Comparison of ENCODE assay signal across 22 cellular contexts in the genomic region with DNA sequence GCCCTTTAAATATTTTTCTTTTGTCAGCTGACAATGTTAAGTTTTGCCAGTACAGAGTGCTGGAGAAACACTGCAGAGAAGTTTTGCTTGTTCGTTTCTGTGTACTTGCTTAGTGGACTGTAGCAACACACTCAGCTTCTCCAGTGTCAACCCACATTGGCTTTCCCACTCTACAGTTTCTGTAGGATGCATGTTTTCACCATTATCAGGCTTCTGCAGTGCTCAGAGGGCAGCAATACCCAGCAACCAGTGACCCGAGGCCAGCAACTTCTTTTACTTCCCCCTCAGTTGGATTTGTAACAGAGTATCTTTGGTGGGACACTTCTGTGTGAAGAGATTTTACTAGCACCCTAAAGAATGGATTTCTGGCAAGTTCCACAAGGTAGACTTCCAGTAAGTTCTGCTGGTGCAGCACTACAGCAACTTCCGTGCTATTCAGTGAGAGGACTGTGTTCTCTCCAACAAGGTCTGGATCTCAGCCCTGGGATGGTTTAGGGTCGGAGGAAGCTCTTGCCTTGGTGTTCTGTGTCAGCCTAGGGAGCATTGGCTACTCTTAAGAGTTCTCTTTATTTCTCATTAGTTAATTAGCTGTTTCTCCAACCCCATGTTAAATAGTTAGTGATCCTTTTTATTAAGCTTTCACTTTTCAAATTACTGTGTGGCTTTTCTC.
A peak's percentile ranks its signal among the peaks of the same experiment; 100 is the strongest.
DNase-seq lines count a peak whose midpoint lies in the region; ATAC-seq and TF ChIP-seq lines count a peak whose summit lies in the region.
"Had no signal": no experiment of that assay in that cellular context is flagged by ENCODE, and none has a peak within 500 bp of the region (broad histone marks: within the 10 kb centered on the region; RNA-seq: fewer than 3 reads in every experiment).

No MANE protein-coding gene starts in this region.

- no peaks in the 10 kb centered on the region for H3K9me3 Mint-ChIP-seq in activated naive CD4-positive, alpha-beta T cell treated with anti-CD3 and anti-CD28 coated beads, Interleukin-2, amount 10 ng/mL, durations not matched to agents 7 days and 5 days
- H3K9me3 Mint-ChIP-seq: naive B cell had no signal

- POLR2A ChIA-PET in PC-9 (lab: Charles Lee; ENCODE audit: unreplicated experiment): no interaction called here

- intact Hi-C loops in PC-9 (cut with micrococcal nuclease; ENCODE audit: unreplicated experiment): no loop called here

- H4K20me1 ChIP-seq in PC-9 (ENCODE audit: insufficient read depth): peaks cover 19% of the 10 kb centered on the region; the same call in 1 of the 2 replicates

- peaks cover 21% of the 10 kb centered on the region for H3K4me1 Mint-ChIP-seq in activated naive CD4-positive, alpha-beta T cell treated with anti-CD3 and anti-CD28 coated beads, Interleukin-2, amount 10 ng/mL, durations not matched to agents 7 days and 5 days

- H2BK120ac ChIP-seq in neuronal stem cell (ENCODE audit: low read depth, low read length): no peak overlapping the region

- H3K9me3 ChIP-seq in PC-9 (ENCODE audit: insufficient read depth, low read depth) (no peaks in the 10 kb centered on the region), neuronal stem cell (replicated peaks in 1 of 2; ENCODE audit: control insufficient read depth in 2 of 2, insufficient read depth in 1 of 2, low read depth in 1 of 2, low read length in 2 of 2) (no peaks in the 10 kb centered on the region)
- H3K9me3 ChIP-seq: colonic mucosa, esophagus muscularis mucosa, left lung, MG63, right lobe of liver, transverse colon had no signal

- no peak overlapping the region for H3K23ac ChIP-seq in neuronal stem cell (ENCODE audit: low read depth, low read length, poor library complexity)

- no peak for ATAC-seq in HG03196 (IDR thresholded peaks at IDR 0.05; ENCODE audit: unreplicated experiment)
- ATAC-seq: left lung, right lobe of liver had no signal

- DNase-seq in GM06990 (ENCODE audit: extremely low read depth, insufficient read length) (no peak), PC-9 (no peak), erythroblast (lab: John Stamatoyannopoulos, UW) (peak; percentile 13 to 32), neuronal stem cell (ENCODE audit: low spot score) (no peak), ACHN (no peak), SIG-M5 treated with dmso at 0.1 percent for 504 hours (lab: John Stamatoyannopoulos, UW; ENCODE audit: unreplicated experiment) (no peak)
- DNase-seq in activated naive CD4-positive, alpha-beta T cell treated with anti-CD3 and anti-CD28 coated beads, Interleukin-2, amount 10 ng/mL, durations not matched to agents 7 days and 5 days: no peak
- DNase-seq: activated CD4-positive, alpha-beta T cell treated with anti-CD3 and anti-CD28 coated beads for 4 hours; activated T-cell treated with anti-CD3 and anti-CD28 coated beads for 4 hours; amygdala; colonic mucosa; GDM1; hippocampal formation; left lung; MG63; naive B cell; right lobe of liver; Right ventricle myocardium superior; stimulated activated CD4-positive, alpha-beta T cell treated with anti-CD3 and anti-CD28 coated beads, Interleukin-2, amount 100 ng/mL, for 24 hours; transverse colon had no signal

- H4K91ac ChIP-seq in neuronal stem cell (ENCODE audit: low read depth, low read length, poor library complexity): no peak overlapping the region

- H3K4me3 ChIP-seq in GM06990 (replicated peaks; ENCODE audit: low read depth, low read length) (peak overlapping the region; percentile 25), PC-9 (no peak overlapping the region), neuronal stem cell (ENCODE audit: low read length in 2 of 2) (no peak overlapping the region)
- H3K4me3 ChIP-seq: colonic mucosa, esophagus muscularis mucosa, left lung, MG63, right lobe of liver, transverse colon had no signal

- H2AFZ ChIP-seq in PC-9: no peak overlapping the region
- peak overlapping the region; percentile 39 for H2AFZ ChIP-seq in neuronal stem cell (ENCODE audit: low read length)

- H3K4me1 ChIP-seq in PC-9 (replicated peaks; ENCODE audit: insufficient read depth): peaks cover 26% of the 10 kb centered on the region
- peaks cover 12% of the 10 kb centered on the region in 2 donors for H3K4me1 ChIP-seq in neuronal stem cell (ENCODE audit: control insufficient read depth in 2 of 2, insufficient read depth in 1 of 2, low read depth in 1 of 2, low read length in 2 of 2)
- H3K4me1 ChIP-seq: colonic mucosa, left lung, right lobe of liver had no signal

- peak overlapping the region; percentile 87 for H3K18ac ChIP-seq in neuronal stem cell (ENCODE audit: low read length)

- no peak overlapping the region for H2BK15ac ChIP-seq in neuronal stem cell (ENCODE audit: low read length)

- H3K27me3 ChIP-seq in GM06990 (replicated peaks; ENCODE audit: control insufficient read depth, insufficient read depth, low read length) (no peaks in the 10 kb centered on the region), PC-9 (ENCODE audit: insufficient read depth, low read depth) (no peaks in the 10 kb centered on the region), neuronal stem cell (ENCODE audit: control insufficient read depth in 3 of 3, insufficient read depth in 3 of 3, low read depth in 1 of 3, low read length in 3 of 3) (no peaks in the 10 kb centered on the region)
- H3K27me3 ChIP-seq: colonic mucosa, esophagus muscularis mucosa, left lung, MG63, right lobe of liver, transverse colon had no signal

- no peak overlapping the region for H3K4ac ChIP-seq in neuronal stem cell (ENCODE audit: low read length)

- H3K9me2 ChIP-seq in PC-9 (ENCODE audit: insufficient read depth): no peaks in the 10 kb centered on the region; the same call in 1 of the 2 replicates

- no peak overlapping the region for H3K9ac ChIP-seq in neuronal stem cell (ENCODE audit: low read depth, low read length, poor library complexity)

- H3K14ac ChIP-seq in neuronal stem cell (ENCODE audit: low read length): no peak overlapping the region

- H3F3A ChIP-seq in PC-9 (ENCODE audit: insufficient read depth, low read depth): peaks cover 66% of the 10 kb centered on the region

- no TSS peak for BruUV-seq in PC-9 (replicated peaks; lab: Mats Ljungman, UMichigan)

- H3K36me3 Mint-ChIP-seq in activated naive CD4-positive, alpha-beta T cell treated with anti-CD3 and anti-CD28 coated beads, Interleukin-2, amount 10 ng/mL, durations not matched to agents 7 days and 5 days: peaks cover 43% of the 10 kb centered on the region

- no peak overlapping the region for H4K8ac ChIP-seq in neuronal stem cell (ENCODE audit: low read depth, low read length)

- WGBS in neuronal stem cell (ENCODE audit: extremely low coverage in 2 of 2, insufficient read length in 2 of 2, insufficient replicate concordance in 1 of 2), 2 donors: no CpG with 5 or more reads among the region's 4 CpGs

- peaks cover 99% of the 10 kb centered on the region for H3K79me2 ChIP-seq in PC-9 (ENCODE audit: low read depth)

- no peak for TF ChIP-seq CTCF in GM06990 (IDR thresholded peaks at IDR 0.05; ENCODE audit: insufficient read depth, low read length, poor library complexity, severe bottlenecking)
- no peak for TF ChIP-seq CTCF in PC-9 (conservative IDR thresholded peaks at IDR 0.05)

- no peaks in the 10 kb centered on the region for H3K27me3 Mint-ChIP-seq in activated naive CD4-positive, alpha-beta T cell treated with anti-CD3 and anti-CD28 coated beads, Interleukin-2, amount 10 ng/mL, durations not matched to agents 7 days and 5 days
- H3K27me3 Mint-ChIP-seq: naive B cell had no signal

- in situ Hi-C loops in ACHN (cut with HindIII; ENCODE audit: low pct_ligation_motif_present, low pct_unique_long_range_greater_than_20kb, low sequenced_read_pairs): no loop called here

- H3K27ac Mint-ChIP-seq in activated naive CD4-positive, alpha-beta T cell treated with anti-CD3 and anti-CD28 coated beads, Interleukin-2, amount 10 ng/mL, durations not matched to agents 7 days and 5 days: no peak overlapping the region

- TF ChIP-seq POLR2A in erythroblast (IDR thresholded peaks at IDR 0.05; ENCODE audit: low read length): no peak

- no peaks in the 10 kb centered on the region for H3K79me1 ChIP-seq in neuronal stem cell (ENCODE audit: low read depth, low read length)

- no peak overlapping the region for H2BK12ac ChIP-seq in neuronal stem cell (ENCODE audit: low read length)

- H2AK5ac ChIP-seq in neuronal stem cell (ENCODE audit: low read depth, low read length): no peak overlapping the region

- H3K4me2 ChIP-seq in PC-9: 0 out of 2 replicates have a peak overlapping the region, but pooled peaks have one; percentile 13
- H3K4me2 ChIP-seq in neuronal stem cell (ENCODE audit: insufficient read depth, low read length, poor library complexity, severe bottlenecking): no peak overlapping the region

- H2BK5ac ChIP-seq in neuronal stem cell (ENCODE audit: low read length): peak overlapping the region; percentile 82

- H3K27ac ChIP-seq in PC-9: peak overlapping the region; percentile 56
- H3K27ac ChIP-seq in neuronal stem cell (replicated peaks; ENCODE audit: low read length): peak overlapping the region; percentile 73
- H3K27ac ChIP-seq: colonic mucosa, esophagus muscularis mucosa, left lung, right lobe of liver had no signal

- CTCF ChIA-PET in PC-9 (lab: Charles Lee): interaction anchor here (0.6 kb wide), 1 partner anchor 36 kb away, joined by 4 read pairs; no protein-coding TSS in a partner anchor
- CTCF ChIA-PET in activated naive CD4-positive, alpha-beta T cell treated with anti-CD3 and anti-CD28 coated beads, Interleukin-2, amount 10 ng/mL, durations not matched to agents 7 days and 5 days (lab: Charles Lee): no interaction called here

- no peak overlapping the region for H3K4me3 Mint-ChIP-seq in activated naive CD4-positive, alpha-beta T cell treated with anti-CD3 and anti-CD28 coated beads, Interleukin-2, amount 10 ng/mL, durations not matched to agents 7 days and 5 days

- H3K36me3 ChIP-seq in GM06990 (ENCODE audit: control insufficient read depth, insufficient read depth, low read length) (no peaks in the 10 kb centered on the region), PC-9 (ENCODE audit: low read depth) (0 out of 2 replicates have a peak, but pooled peaks cover 6% of the 10 kb centered on the region), neuronal stem cell (replicated peaks in 1 of 2; ENCODE audit: control insufficient read depth in 2 of 2, insufficient read depth in 2 of 2, low read length in 2 of 2) (no peaks in the 10 kb centered on the region)
- H3K36me3 ChIP-seq: colonic mucosa, esophagus muscularis mucosa, left lung, MG63, right lobe of liver, transverse colon had no signal

Comparison
In these comparisons a context has a peak if more than half of its experiments do, and no peak if none do; other contexts are left out.
1. DNase-seq: peak in erythroblast (2 of 2); none in GM06990 (single experiment), PC-9 (0 of 2), neuronal stem cell (single experiment), ACHN (single experiment), activated naive CD4-positive, alpha-beta T cell treated with anti-CD3 and anti-CD28 coated beads, Interleukin-2, amount 10 ng/mL, durations not matched to agents 7 days and 5 days (single experiment) and SIG-M5 treated with dmso at 0.1 percent for 504 hours (single experiment).